In genomic region chr10:7968510-7968909, GRCh38 we compare ENCODE assay signal across 23 cellular contexts.
"Had no signal": no experiment of that assay in that cellular context is flagged by ENCODE, and none has a peak within 500 bp of the region (broad histone marks: within the 10 kb centered on the region; RNA-seq: fewer than 3 reads in every experiment).

No MANE protein-coding gene starts in this region.

- DNase-seq: dorsolateral prefrontal cortex; effector CD4-positive, alpha-beta T cell; gastrocnemius medialis; head of caudate nucleus; kidney; natural killer cell; occipital lobe; ovary; posterior cingulate gyrus; psoas muscle; retina; right lobe of liver; small intestine; stimulated activated CD4-positive, alpha-beta T cell treated with anti-CD3 and anti-CD28 coated beads, Interleukin-15, amount 100 ng/mL, for 24 hours; stimulated activated CD4-positive, alpha-beta T cell treated with anti-CD3 and anti-CD28 coated beads, Interleukin-2, amount 100 ng/mL, for 48 hours; stimulated activated naive CD4-positive, alpha-beta T cell; stimulated activated naive CD8-positive, alpha-beta T cell treated with anti-CD3 and anti-CD28 coated beads, Interleukin-15, amount 100 ng/mL, for 72 hours; transverse colon; upper lobe of right lung; uterus had no signal

- ATAC-seq: gastrocnemius medialis; left lobe of liver; natural killer cell; psoas muscle; right lobe of liver; stimulated activated naive CD8-positive, alpha-beta T cell treated with anti-CD3 and anti-CD28 coated beads, Interleukin-15, amount 100 ng/mL, for 72 hours; upper lobe of right lung had no signal

- FAIRE-seq: kidney, small intestine had no signal

- H3K9me3 ChIP-seq: gastrocnemius medialis, ovary, psoas muscle, right lobe of liver, suprapubic skin, transverse colon, upper lobe of right lung, uterus had no signal

- H3K4me3 ChIP-seq: dorsolateral prefrontal cortex, gastrocnemius medialis, lung, ovary, psoas muscle, right lobe of liver, suprapubic skin, transverse colon, upper lobe of right lung, uterus had no signal

- H3K4me1 ChIP-seq: gastrocnemius medialis, psoas muscle, right lobe of liver, suprapubic skin, transverse colon, uterus had no signal

- H3K27ac ChIP-seq: dorsolateral prefrontal cortex, gastrocnemius medialis, ovary, psoas muscle, right lobe of liver, suprapubic skin, transverse colon, upper lobe of right lung, uterus had no signal
